In genomic region chr16:85449195-85449884, GRCh38 we compare ENCODE assay signal across 1 cellular context.
A peak's percentile ranks its signal among the peaks of the same experiment; 100 is the strongest.
TF ChIP-seq lines count a peak whose summit lies in the region.

No MANE protein-coding gene starts in this region.

TF ChIP-seq in HepG2, 621 proteins besides CTCF, POLR2A, EP300 and RAD21 (continued from another document and continues in another):
- TF ChIP-seq ZUFSP (CRISPR knock-in tag; IDR thresholded peaks at IDR 0.05; ENCODE audit: borderline replicate concordance) (no peak; the same call in 1 of the 2 replicates), ZFX (CRISPR knock-in tag; IDR thresholded peaks at IDR 0.05; ENCODE audit: low read depth) (peak; percentile 81; the same call in 1 of the 2 replicates), ZNF576 (CRISPR knock-in tag; IDR thresholded peaks at IDR 0.05) (no peak), ZNF850 (CRISPR knock-in tag; conservative IDR thresholded peaks at IDR 0.05) (no peak), XBP1 (CRISPR knock-in tag; IDR thresholded peaks at IDR 0.05) (no peak), ZNF839 (CRISPR knock-in tag; IDR thresholded peaks at IDR 0.05; ENCODE audit: borderline replicate concordance) (no peak), ZNF740 (CRISPR knock-in tag; IDR thresholded peaks at IDR 0.05) (no peak), NFKB2 (CRISPR knock-in tag; IDR thresholded peaks at IDR 0.05; ENCODE audit: borderline replicate concordance) (no peak), ZNF703 (CRISPR knock-in tag; IDR thresholded peaks at IDR 0.05; ENCODE audit: borderline replicate concordance) (peak; percentile 62; the same call in 1 of the 2 replicates), MAFG (CRISPR knock-in tag; IDR thresholded peaks at IDR 0.05) (no peak), RARG (CRISPR knock-in tag; IDR thresholded peaks at IDR 0.05; ENCODE audit: low read depth) (no peak), ZC3H13 (CRISPR knock-in tag; IDR thresholded peaks at IDR 0.05) (no peak), ZNF574 (CRISPR knock-in tag; IDR thresholded peaks at IDR 0.05) (peak; percentile 39), GABPA (IDR thresholded peaks at IDR 0.05; ENCODE audit: low read depth, low read length) (no peak), GABPA (CRISPR knock-in tag; IDR thresholded peaks at IDR 0.05; ENCODE audit: low read depth) (no peak), ZBTB14 (CRISPR knock-in tag; IDR thresholded peaks at IDR 0.05) (0 out of 2 replicates have a peak, but pooled peaks have one; percentile 26), NCOR1 (IDR thresholded peaks at IDR 0.05; ENCODE audit: borderline replicate concordance, low read length) (peak; percentile 43; the same call in 1 of the 2 replicates), ZNF431 (CRISPR knock-in tag; IDR thresholded peaks at IDR 0.05; ENCODE audit: borderline replicate concordance, low read depth) (no peak), SCMH1 (CRISPR knock-in tag; IDR thresholded peaks at IDR 0.05; ENCODE audit: borderline replicate concordance) (no peak), ZNF768 (CRISPR knock-in tag; IDR thresholded peaks at IDR 0.05) (peak; percentile 100), ZNF598 (CRISPR knock-in tag; IDR thresholded peaks at IDR 0.05; ENCODE audit: borderline replicate concordance) (no peak), ZFP36 (IDR thresholded peaks at IDR 0.05; ENCODE audit: borderline replicate concordance, low read depth, low read length, partially characterized antibody) (peak; percentile 50), NFRKB (IDR thresholded peaks at IDR 0.05) (no peak), ZNF564 (CRISPR knock-in tag; IDR thresholded peaks at IDR 0.05) (no peak), CBFB (CRISPR knock-in tag; IDR thresholded peaks at IDR 0.05) (peak; percentile 39; the same call in 1 of the 2 replicates), ZNF784 (CRISPR knock-in tag; IDR thresholded peaks at IDR 0.05; ENCODE audit: borderline replicate concordance) (no peak), ZNF232 (CRISPR knock-in tag; IDR thresholded peaks at IDR 0.05; ENCODE audit: borderline replicate concordance) (peak; percentile 3; the same call in 1 of the 2 replicates), SMARCC2 (IDR thresholded peaks at IDR 0.05) (no peak), MTA1 (CRISPR knock-in tag; IDR thresholded peaks at IDR 0.05; ENCODE audit: borderline replicate concordance) (no peak), KAT2B (IDR thresholded peaks at IDR 0.05; ENCODE audit: borderline replicate concordance, low read depth, low read length) (no peak), THAP11 (CRISPR knock-in tag; IDR thresholded peaks at IDR 0.05) (no peak), RXRB (CRISPR knock-in tag; IDR thresholded peaks at IDR 0.05; ENCODE audit: borderline replicate concordance) (no peak), NFE2L1 (CRISPR knock-in tag; IDR thresholded peaks at IDR 0.05; ENCODE audit: borderline replicate concordance) (no peak), ZNF460 (CRISPR knock-in tag; IDR thresholded peaks at IDR 0.05; ENCODE audit: borderline replicate concordance) (no peak), ZBTB25 (CRISPR knock-in tag; IDR thresholded peaks at IDR 0.05) (0 out of 2 replicates have a peak, but pooled peaks have one; percentile 11), MYC (CRISPR knock-in tag; IDR thresholded peaks at IDR 0.05; ENCODE audit: borderline replicate concordance) (0 out of 2 replicates have a peak, but pooled peaks have one; percentile 8), E2F5 (CRISPR knock-in tag; conservative IDR thresholded peaks at IDR 0.05) (no peak), TOPORS (CRISPR knock-in tag; IDR thresholded peaks at IDR 0.05) (0 out of 2 replicates have a peak, but pooled peaks have one; percentile 41), NCOA1 (CRISPR knock-in tag; IDR thresholded peaks at IDR 0.05) (no peak), CEBPZ (IDR thresholded peaks at IDR 0.05; ENCODE audit: low read length) (no peak), BORCS8-MEF2B (CRISPR knock-in tag; IDR thresholded peaks at IDR 0.05) (no peak; the same call in 1 of the 2 replicates), POGK (CRISPR knock-in tag; conservative IDR thresholded peaks at IDR 0.05) (no peak; the same call in 1 of the 2 replicates), FOXO1 (CRISPR knock-in tag; IDR thresholded peaks at IDR 0.05) (no peak), SNAI1 (CRISPR knock-in tag; IDR thresholded peaks at IDR 0.05; ENCODE audit: borderline replicate concordance) (no peak)
